In genomic region chr4:121998024-121998423, GRCh38 we compare ENCODE assay signal across 14 cellular contexts. TPM values are rescaled to one million over a fixed set of nuclear protein-coding genes. Genes with fewer than 3 reads are reported as not detected.
DNase-seq lines count a peak whose midpoint lies in the region; ATAC-seq and TF ChIP-seq lines count a peak whose summit lies in the region.
"Had no signal": no experiment of that assay in that cellular context is flagged by ENCODE, and none has a peak within 500 bp of the region (broad histone marks: within the 10 kb centered on the region; RNA-seq: fewer than 3 reads in every experiment).

No MANE protein-coding gene starts in this region.

- H3K27ac Mint-ChIP-seq in stimulated activated naive CD8-positive, alpha-beta T cell treated with anti-CD3 and anti-CD28 coated beads, Interleukin-15, amount 100 ng/mL, for 72 hours = no peak overlapping the region
- H3K27ac Mint-ChIP-seq in endothelial cell (ENCODE audit: unreplicated experiment) = no peak overlapping the region
- H3K27ac Mint-ChIP-seq: CD8-positive, alpha-beta T cell had no signal

- intact Hi-C loops in upper lobe of right lung (cut with DNase I) = no loop called here

- H3K27me3 ChIP-seq in upper lobe of right lung = no peaks in the 10 kb centered on the region
- H3K27me3 ChIP-seq: colonic mucosa, MG63, Peyer's patch had no signal

- TF ChIP-seq CTCF in endothelial cell (IDR thresholded peaks at IDR 0.05; ENCODE audit: unreplicated experiment) = no peak
- TF ChIP-seq CTCF in upper lobe of right lung (IDR thresholded peaks at IDR 0.05) = no peak

- no peaks in the 10 kb centered on the region for H3K4me1 ChIP-seq in upper lobe of right lung
- H3K4me1 ChIP-seq: colonic mucosa, Peyer's patch had no signal

- no peaks in the 10 kb centered on the region for H3K36me3 ChIP-seq in upper lobe of right lung
- H3K36me3 ChIP-seq: colonic mucosa, MG63, Peyer's patch had no signal

- no peaks in the 10 kb centered on the region for H3K36me3 Mint-ChIP-seq in endothelial cell (ENCODE audit: low read depth, unreplicated experiment)
- H3K36me3 Mint-ChIP-seq: CD8-positive, alpha-beta T cell had no signal

- no peaks in the 10 kb centered on the region for H3K9me3 ChIP-seq in upper lobe of right lung
- H3K9me3 ChIP-seq: colonic mucosa, MG63, Peyer's patch had no signal

- H3K4me3 ChIP-seq in upper lobe of right lung = no peak overlapping the region
- H3K4me3 ChIP-seq: colonic mucosa, MG63, Peyer's patch had no signal

- H3K4me3 Mint-ChIP-seq in stimulated activated naive CD8-positive, alpha-beta T cell treated with anti-CD3 and anti-CD28 coated beads, Interleukin-15, amount 100 ng/mL, for 72 hours = no peak overlapping the region
- H3K4me3 Mint-ChIP-seq in endothelial cell (ENCODE audit: unreplicated experiment) = no peak overlapping the region
- H3K4me3 Mint-ChIP-seq: CD8-positive, alpha-beta T cell had no signal

- H3K9me3 Mint-ChIP-seq in stimulated activated naive CD8-positive, alpha-beta T cell treated with anti-CD3 and anti-CD28 coated beads, Interleukin-15, amount 100 ng/mL, for 72 hours = no peaks in the 10 kb centered on the region
- H3K9me3 Mint-ChIP-seq in endothelial cell (ENCODE audit: unreplicated experiment) = no peaks in the 10 kb centered on the region
- H3K9me3 Mint-ChIP-seq: CD8-positive, alpha-beta T cell had no signal

- no peak for DNase-seq in stimulated activated naive CD8-positive, alpha-beta T cell treated with anti-CD3 and anti-CD28 coated beads, Interleukin-15, amount 100 ng/mL, for 72 hours
- DNase-seq in stimulated activated naive CD8-positive, alpha-beta T cell treated with anti-CD3 and anti-CD28 coated beads, Interleukin-15, Interleukin-2, amounts not matched to agents 100 U/mL and 50 U/mL, for 24 hours = no peak
- peak; percentile 35 for DNase-seq in NCI-H345 (lab: John Stamatoyannopoulos, UW)
- peak; percentile 9 for DNase-seq in endothelial cell (ENCODE audit: low spot score)
- no peak for DNase-seq in upper lobe of right lung
- no peak for DNase-seq in NCI-H1436 treated with DMSO at 0.1 percent for 48 hours (lab: John Stamatoyannopoulos, UW)
- no peak for DNase-seq in GM19238 (ENCODE audit: insufficient read length, low spot score)
- DNase-seq: activated effector memory CD4-positive, alpha-beta T cell treated with anti-CD3 and anti-CD28 coated beads, Interleukin-2, amount 50 U/mL, for 16 hours; colonic mucosa; MG63; midbrain; Peyer's patch had no signal

- H3K27ac ChIP-seq in upper lobe of right lung = no peak overlapping the region
- H3K27ac ChIP-seq: colonic mucosa, Peyer's patch had no signal

- H3K4me1 Mint-ChIP-seq in stimulated activated naive CD8-positive, alpha-beta T cell treated with anti-CD3 and anti-CD28 coated beads, Interleukin-15, amount 100 ng/mL, for 72 hours = no peaks in the 10 kb centered on the region
- no peaks in the 10 kb centered on the region for H3K4me1 Mint-ChIP-seq in endothelial cell (ENCODE audit: unreplicated experiment)

- ATAC-seq in stimulated activated naive CD8-positive, alpha-beta T cell treated with anti-CD3 and anti-CD28 coated beads, Interleukin-15, amount 100 ng/mL, for 72 hours = peak; percentile 59
- ATAC-seq in stimulated activated naive CD8-positive, alpha-beta T cell treated with anti-CD3 and anti-CD28 coated beads, Interleukin-15, Interleukin-2, amounts not matched to agents 100 U/mL and 50 U/mL, for 24 hours = no peak
- ATAC-seq in upper lobe of right lung (peak; percentile 65), GM19452 (IDR thresholded peaks at IDR 0.05; ENCODE audit: unreplicated experiment) (no peak)
- ATAC-seq: CD8-positive, alpha-beta T cell had no signal

- H3K27me3 Mint-ChIP-seq in stimulated activated naive CD8-positive, alpha-beta T cell treated with anti-CD3 and anti-CD28 coated beads, Interleukin-15, amount 100 ng/mL, for 72 hours = peaks cover 39% of the 10 kb centered on the region
- H3K27me3 Mint-ChIP-seq in endothelial cell (ENCODE audit: unreplicated experiment) = peaks cover 2% of the 10 kb centered on the region

RNA-seq across cellular contexts. Expression of gene TRPC3, which starts 46.2 kb away (rescaled TPM):
- total RNA-seq in endothelial cell (ENCODE audit: unreplicated experiment) (3.0 TPM), upper lobe of right lung (2.1 TPM)
- total RNA-seq: CD8-positive, alpha-beta T cell had no signal

Comparison
In these comparisons a context has a peak if more than half of its experiments do, and no peak if none do; other contexts are left out.
1. ATAC-seq: peak in stimulated activated naive CD8-positive, alpha-beta T cell treated with anti-CD3 and anti-CD28 coated beads, Interleukin-15, amount 100 ng/mL, for 72 hours (single experiment) and upper lobe of right lung (single experiment); none in stimulated activated naive CD8-positive, alpha-beta T cell treated with anti-CD3 and anti-CD28 coated beads, Interleukin-15, Interleukin-2, amounts not matched to agents 100 U/mL and 50 U/mL, for 24 hours (single experiment) and GM19452 (single experiment).
2. DNase-seq: peak in NCI-H345 (single experiment) and endothelial cell (single experiment); none in stimulated activated naive CD8-positive, alpha-beta T cell treated with anti-CD3 and anti-CD28 coated beads, Interleukin-15, amount 100 ng/mL, for 72 hours (0 of 2), stimulated activated naive CD8-positive, alpha-beta T cell treated with anti-CD3 and anti-CD28 coated beads, Interleukin-15, Interleukin-2, amounts not matched to agents 100 U/mL and 50 U/mL, for 24 hours (single experiment), upper lobe of right lung (single experiment), NCI-H1436 treated with DMSO at 0.1 percent for 48 hours (single experiment) and GM19238 (single experiment).